ENCODE assay signal across 2 cellular contexts in the genomic region with DNA sequence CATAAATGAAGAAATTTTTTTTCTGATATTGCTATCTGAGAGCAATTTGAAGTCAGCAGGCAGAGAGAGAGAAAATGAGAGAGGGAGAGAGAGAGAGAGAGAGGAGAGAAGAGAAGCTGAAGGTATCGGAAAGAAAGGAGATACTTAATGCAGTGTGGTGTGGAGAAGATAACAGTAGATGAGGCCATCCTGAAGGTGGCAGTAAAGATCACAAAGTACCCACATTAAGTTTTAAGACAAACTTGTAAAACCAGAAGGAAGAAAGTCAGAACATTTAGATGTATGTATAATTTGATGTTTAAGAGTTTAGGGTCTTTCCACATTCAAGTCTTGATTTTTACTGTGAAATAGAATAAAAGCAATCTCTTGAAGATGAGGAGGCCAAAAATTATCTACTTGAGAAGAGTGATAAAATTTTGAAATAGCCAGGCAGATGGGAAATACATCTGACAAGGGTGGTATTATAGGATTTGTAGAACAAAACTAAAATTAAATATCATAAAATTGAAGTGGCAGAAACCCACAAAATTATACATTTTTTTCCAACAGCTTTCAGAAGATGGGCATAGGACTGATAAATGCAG.
TF ChIP-seq lines count a peak whose summit lies in the region.

No MANE protein-coding gene starts in this region.

TF ChIP-seq in GM23338, 12 proteins besides CTCF, POLR2A, EP300 and RAD21 (continued from another document):
- TF ChIP-seq, protein P1, sequence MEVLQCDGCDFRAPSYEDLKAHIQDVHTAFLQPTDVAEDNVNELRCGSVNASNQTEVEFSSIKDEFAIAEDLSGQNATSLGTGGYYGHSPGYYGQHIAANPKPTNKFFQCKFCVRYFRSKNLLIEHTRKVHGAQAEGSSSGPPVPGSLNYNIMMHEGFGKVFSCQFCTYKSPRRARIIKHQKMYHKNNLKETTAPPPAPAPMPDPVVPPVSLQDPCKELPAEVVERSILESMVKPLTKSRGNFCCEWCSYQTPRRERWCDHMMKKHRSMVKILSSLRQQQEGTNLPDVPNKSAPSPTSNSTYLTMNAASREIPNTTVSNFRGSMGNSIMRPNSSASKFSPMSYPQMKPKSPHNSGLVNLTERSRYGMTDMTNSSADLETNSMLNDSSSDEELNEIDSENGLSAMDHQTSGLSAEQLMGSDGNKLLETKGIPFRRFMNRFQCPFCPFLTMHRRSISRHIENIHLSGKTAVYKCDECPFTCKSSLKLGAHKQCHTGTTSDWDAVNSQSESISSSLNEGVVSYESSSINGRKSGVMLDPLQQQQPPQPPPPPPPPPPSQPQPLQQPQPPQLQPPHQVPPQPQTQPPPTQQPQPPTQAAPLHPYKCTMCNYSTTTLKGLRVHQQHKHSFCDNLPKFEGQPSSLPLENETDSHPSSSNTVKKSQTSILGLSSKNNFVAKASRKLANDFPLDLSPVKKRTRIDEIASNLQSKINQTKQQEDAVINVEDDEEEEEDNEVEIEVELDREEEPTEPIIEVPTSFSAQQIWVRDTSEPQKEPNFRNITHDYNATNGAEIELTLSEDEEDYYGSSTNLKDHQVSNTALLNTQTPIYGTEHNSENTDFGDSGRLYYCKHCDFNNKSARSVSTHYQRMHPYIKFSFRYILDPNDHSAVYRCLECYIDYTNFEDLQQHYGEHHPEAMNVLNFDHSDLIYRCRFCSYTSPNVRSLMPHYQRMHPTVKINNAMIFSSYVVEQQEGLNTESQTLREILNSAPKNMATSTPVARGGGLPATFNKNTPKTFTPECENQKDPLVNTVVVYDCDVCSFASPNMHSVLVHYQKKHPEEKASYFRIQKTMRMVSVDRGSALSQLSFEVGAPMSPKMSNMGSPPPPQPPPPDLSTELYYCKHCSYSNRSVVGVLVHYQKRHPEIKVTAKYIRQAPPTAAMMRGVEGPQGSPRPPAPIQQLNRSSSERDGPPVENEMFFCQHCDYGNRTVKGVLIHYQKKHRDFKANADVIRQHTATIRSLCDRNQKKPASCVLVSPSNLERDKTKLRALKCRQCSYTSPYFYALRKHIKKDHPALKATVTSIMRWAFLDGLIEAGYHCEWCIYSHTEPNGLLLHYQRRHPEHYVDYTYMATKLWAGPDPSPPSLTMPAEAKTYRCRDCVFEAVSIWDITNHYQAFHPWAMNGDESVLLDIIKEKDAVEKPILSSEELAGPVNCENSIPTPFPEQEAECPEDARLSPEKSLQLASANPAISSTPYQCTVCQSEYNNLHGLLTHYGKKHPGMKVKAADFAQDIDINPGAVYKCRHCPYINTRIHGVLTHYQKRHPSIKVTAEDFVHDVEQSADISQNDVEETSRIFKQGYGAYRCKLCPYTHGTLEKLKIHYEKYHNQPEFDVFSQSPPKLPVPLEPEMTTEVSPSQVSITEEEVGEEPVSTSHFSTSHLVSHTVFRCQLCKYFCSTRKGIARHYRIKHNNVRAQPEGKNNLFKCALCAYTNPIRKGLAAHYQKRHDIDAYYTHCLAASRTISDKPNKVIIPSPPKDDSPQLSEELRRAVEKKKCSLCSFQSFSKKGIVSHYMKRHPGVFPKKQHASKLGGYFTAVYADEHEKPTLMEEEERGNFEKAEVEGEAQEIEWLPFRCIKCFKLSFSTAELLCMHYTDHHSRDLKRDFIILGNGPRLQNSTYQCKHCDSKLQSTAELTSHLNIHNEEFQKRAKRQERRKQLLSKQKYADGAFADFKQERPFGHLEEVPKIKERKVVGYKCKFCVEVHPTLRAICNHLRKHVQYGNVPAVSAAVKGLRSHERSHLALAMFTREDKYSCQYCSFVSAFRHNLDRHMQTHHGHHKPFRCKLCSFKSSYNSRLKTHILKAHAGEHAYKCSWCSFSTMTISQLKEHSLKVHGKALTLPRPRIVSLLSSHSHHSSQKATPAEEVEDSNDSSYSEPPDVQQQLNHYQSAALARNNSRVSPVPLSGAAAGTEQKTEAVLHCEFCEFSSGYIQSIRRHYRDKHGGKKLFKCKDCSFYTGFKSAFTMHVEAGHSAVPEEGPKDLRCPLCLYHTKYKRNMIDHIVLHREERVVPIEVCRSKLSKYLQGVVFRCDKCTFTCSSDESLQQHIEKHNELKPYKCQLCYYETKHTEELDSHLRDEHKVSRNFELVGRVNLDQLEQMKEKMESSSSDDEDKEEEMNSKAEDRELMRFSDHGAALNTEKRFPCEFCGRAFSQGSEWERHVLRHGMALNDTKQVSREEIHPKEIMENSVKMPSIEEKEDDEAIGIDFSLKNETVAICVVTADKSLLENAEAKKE (CRISPR knock-in tag; IDR thresholded peaks at IDR 0.05): no peak
- TF ChIP-seq ZNF331 (CRISPR knock-in tag; IDR thresholded peaks at IDR 0.05; ENCODE audit: low read depth) (no peak), STAT1 (IDR thresholded peaks at IDR 0.05; ENCODE audit: unreplicated experiment) (no peak), CREB1 (CRISPR knock-in tag; IDR thresholded peaks at IDR 0.05; ENCODE audit: low read depth) (no peak), ZNF114 (CRISPR knock-in tag; IDR thresholded peaks at IDR 0.05) (no peak), EZH2phosphoT487 (IDR thresholded peaks at IDR 0.05; ENCODE audit: unreplicated experiment) (no peak), NANOG (IDR thresholded peaks at IDR 0.05; ENCODE audit: borderline replicate concordance) (no peak), POLR2AphosphoS5 (IDR thresholded peaks at IDR 0.05; ENCODE audit: low read depth) (no peak), EZH2 (IDR thresholded peaks at IDR 0.05; ENCODE audit: low read depth, unreplicated experiment) (no peak), JUNB (IDR thresholded peaks at IDR 0.05; ENCODE audit: unreplicated experiment) (no peak)
- TF ChIP-seq, protein P2, sequence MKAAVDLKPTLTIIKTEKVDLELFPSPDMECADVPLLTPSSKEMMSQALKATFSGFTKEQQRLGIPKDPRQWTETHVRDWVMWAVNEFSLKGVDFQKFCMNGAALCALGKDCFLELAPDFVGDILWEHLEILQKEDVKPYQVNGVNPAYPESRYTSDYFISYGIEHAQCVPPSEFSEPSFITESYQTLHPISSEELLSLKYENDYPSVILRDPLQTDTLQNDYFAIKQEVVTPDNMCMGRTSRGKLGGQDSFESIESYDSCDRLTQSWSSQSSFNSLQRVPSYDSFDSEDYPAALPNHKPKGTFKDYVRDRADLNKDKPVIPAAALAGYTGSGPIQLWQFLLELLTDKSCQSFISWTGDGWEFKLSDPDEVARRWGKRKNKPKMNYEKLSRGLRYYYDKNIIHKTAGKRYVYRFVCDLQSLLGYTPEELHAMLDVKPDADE (IDR thresholded peaks at IDR 0.05): no peak

TF ChIP-seq in GM12878, 131 proteins besides CTCF, POLR2A, EP300 and RAD21 (continued from another document):
- TF ChIP-seq, protein P3, sequence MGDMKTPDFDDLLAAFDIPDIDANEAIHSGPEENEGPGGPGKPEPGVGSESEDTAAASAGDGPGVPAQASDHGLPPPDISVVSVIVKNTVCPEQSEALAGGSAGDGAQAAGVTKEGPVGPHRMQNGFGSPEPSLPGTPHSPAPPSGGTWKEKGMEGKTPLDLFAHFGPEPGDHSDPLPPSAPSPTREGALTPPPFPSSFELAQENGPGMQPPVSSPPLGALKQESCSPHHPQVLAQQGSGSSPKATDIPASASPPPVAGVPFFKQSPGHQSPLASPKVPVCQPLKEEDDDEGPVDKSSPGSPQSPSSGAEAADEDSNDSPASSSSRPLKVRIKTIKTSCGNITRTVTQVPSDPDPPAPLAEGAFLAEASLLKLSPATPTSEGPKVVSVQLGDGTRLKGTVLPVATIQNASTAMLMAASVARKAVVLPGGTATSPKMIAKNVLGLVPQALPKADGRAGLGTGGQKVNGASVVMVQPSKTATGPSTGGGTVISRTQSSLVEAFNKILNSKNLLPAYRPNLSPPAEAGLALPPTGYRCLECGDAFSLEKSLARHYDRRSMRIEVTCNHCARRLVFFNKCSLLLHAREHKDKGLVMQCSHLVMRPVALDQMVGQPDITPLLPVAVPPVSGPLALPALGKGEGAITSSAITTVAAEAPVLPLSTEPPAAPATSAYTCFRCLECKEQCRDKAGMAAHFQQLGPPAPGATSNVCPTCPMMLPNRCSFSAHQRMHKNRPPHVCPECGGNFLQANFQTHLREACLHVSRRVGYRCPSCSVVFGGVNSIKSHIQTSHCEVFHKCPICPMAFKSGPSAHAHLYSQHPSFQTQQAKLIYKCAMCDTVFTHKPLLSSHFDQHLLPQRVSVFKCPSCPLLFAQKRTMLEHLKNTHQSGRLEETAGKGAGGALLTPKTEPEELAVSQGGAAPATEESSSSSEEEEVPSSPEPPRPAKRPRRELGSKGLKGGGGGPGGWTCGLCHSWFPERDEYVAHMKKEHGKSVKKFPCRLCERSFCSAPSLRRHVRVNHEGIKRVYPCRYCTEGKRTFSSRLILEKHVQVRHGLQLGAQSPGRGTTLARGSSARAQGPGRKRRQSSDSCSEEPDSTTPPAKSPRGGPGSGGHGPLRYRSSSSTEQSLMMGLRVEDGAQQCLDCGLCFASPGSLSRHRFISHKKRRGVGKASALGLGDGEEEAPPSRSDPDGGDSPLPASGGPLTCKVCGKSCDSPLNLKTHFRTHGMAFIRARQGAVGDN (IDR thresholded peaks at IDR 0.05): no peak
- TF ChIP-seq SP1 (IDR thresholded peaks at IDR 0.05; ENCODE audit: low read depth, low read length): no peak
- no peak for TF ChIP-seq ZSCAN29 (IDR thresholded peaks at IDR 0.05)
- no peak for TF ChIP-seq SUPT20H (IDR thresholded peaks at IDR 0.05; ENCODE audit: borderline replicate concordance, control insufficient read depth, low read depth, low read length)
- TF ChIP-seq CREB1 (IDR thresholded peaks at IDR 0.05; ENCODE audit: low read depth): no peak
- no peak for TF ChIP-seq SREBF1 (IDR thresholded peaks at IDR 0.05; ENCODE audit: low read length)
